Comparison of ENCODE assay signal across 36 cellular contexts in the genomic region with DNA sequence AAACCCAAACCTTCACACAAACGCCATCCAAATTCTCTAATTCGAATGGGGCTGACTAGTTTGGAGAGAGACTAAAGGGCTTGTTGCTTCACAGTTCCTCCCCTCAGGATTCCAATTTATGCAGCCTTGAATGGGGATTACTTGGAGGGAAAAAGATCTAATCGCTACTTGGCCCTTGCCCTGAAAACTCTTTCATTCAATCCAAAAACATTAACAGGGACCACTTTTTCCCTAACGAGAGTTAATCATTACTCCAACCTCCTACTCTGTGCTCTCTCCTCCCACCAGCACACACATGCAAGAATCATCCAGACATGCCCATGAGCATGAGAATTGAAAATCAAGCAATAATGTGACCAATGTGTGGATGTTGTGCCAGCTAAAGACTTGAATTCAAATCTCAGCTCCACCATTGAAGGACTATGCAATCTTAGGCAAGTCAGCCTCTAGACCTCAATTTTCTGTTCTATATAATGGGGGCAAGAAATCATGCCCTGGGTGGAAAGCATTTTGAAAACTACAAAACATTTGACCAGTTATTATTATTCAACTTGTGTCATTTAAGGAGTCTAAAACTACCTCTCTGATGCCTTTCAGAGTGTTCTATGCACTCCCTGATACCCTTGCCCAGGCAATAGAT. TPM values are rescaled to one million over a fixed set of nuclear protein-coding genes. Genes with fewer than 3 reads are reported as not detected.
"Had no signal": no experiment of that assay in that cellular context is flagged by ENCODE, and none has a peak within 500 bp of the region (broad histone marks: within the 10 kb centered on the region; RNA-seq: fewer than 3 reads in every experiment).

No MANE protein-coding gene starts in this region.

- H3K27ac ChIP-seq: ascending aorta, cardiac muscle cell, VCaP had no signal

- FAIRE-seq: bronchial epithelial cell, TTC549 had no signal

- H3K27ac Mint-ChIP-seq: activated B cell treated with CpG ODN at 0.5 μM for 24 hours; activated CD4-positive, alpha-beta memory T cell treated with anti-CD3 and anti-CD28 coated beads for 36 hours; activated CD4-positive, alpha-beta T cell treated with anti-CD3 and anti-CD28 coated beads, Interleukin-2, amount 10 ng/mL, durations not matched to agents 24 days and 14 days; activated CD8-positive, alpha-beta memory T cell treated with anti-CD3 and anti-CD28 coated beads, Interleukin-2, amount 10 ng/mL, durations not matched to agents 7 days and 5 days; activated CD8-positive, alpha-beta T cell treated with anti-CD3 and anti-CD28 coated beads, Interleukin-2, amount 10 ng/mL, durations not matched to agents 7 days and 5 days; activated naive CD4-positive, alpha-beta T cell treated with anti-CD3 and anti-CD28 coated beads, Interleukin-2, amount 10 ng/mL, durations not matched to agents 7 days and 5 days; activated naive CD4-positive, alpha-beta T cell treated with anti-CD3 and anti-CD28 coated beads, Interleukin-2, amount 50 U/mL, for 24 hours; activated naive CD8-positive, alpha-beta T cell; activated naive CD8-positive, alpha-beta T cell treated with anti-CD3 and anti-CD28 coated beads, Interleukin-2, amount 10 ng/mL, durations not matched to agents 7 days and 5 days; activated naive CD8-positive, alpha-beta T cell treated with anti-CD3 and anti-CD28 coated beads, Interleukin-2, amount 50 U/mL, for 24 hours; activated T-cell treated with anti-CD3 and anti-CD28 coated beads, Interleukin-2, amount 50 U/mL, for 24 hours; activated T-helper 2 cell treated with anti-CD3 and anti-CD28 coated beads, Interferon-gamma antibody, Interleukin-2, Interleukin-4, amounts not matched to agents 10 μg/mL and 5 μg/mL and 100 μg/mL, durations not matched to agents 14 hours and 24 hours and 36 hours; brain; T-cell; T-helper 17 cell had no signal

- DNase-seq: activated B cell treated with CpG ODN at 0.5 μM for 24 hours; activated CD4-positive, alpha-beta memory T cell treated with anti-CD3 and anti-CD28 coated beads for 36 hours; activated CD4-positive, alpha-beta T cell treated with anti-CD3 and anti-CD28 coated beads for 4 hours; activated CD4-positive, alpha-beta T cell treated with anti-CD3 and anti-CD28 coated beads, Interleukin-2, amount 10 ng/mL, durations not matched to agents 24 days and 14 days; activated CD4-positive, alpha-beta T cell treated with anti-CD3 and anti-CD28 coated beads, Interleukin-2, amount 50 U/mL, for 1 hour; activated CD4-positive, alpha-beta T cell treated with anti-CD3 and anti-CD28 coated beads, Interleukin-2, amount 50 U/mL, for 4 hours; activated CD4-positive, CD25-positive, alpha-beta regulatory T cell treated with anti-CD3 and anti-CD28 coated beads, Interleukin-2, amount 50 U/mL, for 72 hours; activated CD8-positive, alpha-beta memory T cell treated with anti-CD3 and anti-CD28 coated beads for 24 hours; activated CD8-positive, alpha-beta memory T cell treated with anti-CD3 and anti-CD28 coated beads, Interleukin-2, amount 10 ng/mL, durations not matched to agents 7 days and 5 days; activated CD8-positive, alpha-beta memory T cell treated with anti-CD3 and anti-CD28 coated beads, Interleukin-2, amount 50 U/mL, for 48 hours; activated CD8-positive, alpha-beta T cell treated with anti-CD3 and anti-CD28 coated beads, Interleukin-2, amount 10 ng/mL, durations not matched to agents 7 days and 5 days; activated effector memory CD4-positive, alpha-beta T cell treated with Interleukin-2 at 50 U/mL for 16 hours; activated gamma-delta T cell; activated naive CD4-positive, alpha-beta T cell treated with anti-CD3 and anti-CD28 coated beads, Interleukin-2, amount 10 ng/mL, durations not matched to agents 7 days and 5 days; activated naive CD4-positive, alpha-beta T cell treated with Interleukin-2 at 50 U/mL for 16 hours; activated naive CD8-positive, alpha-beta T cell treated with anti-CD3 and anti-CD28 coated beads, Interleukin-2, amount 10 ng/mL, durations not matched to agents 7 days and 5 days; activated naive CD8-positive, alpha-beta T cell treated with anti-CD3 and anti-CD28 coated beads, Interleukin-2, amount 50 U/mL, for 24 hours; activated T-cell treated with anti-CD3 and anti-CD28 coated beads, Interleukin-2, amount 50 U/mL, for 24 hours; activated T-cell treated with anti-CD3 and anti-CD28 coated beads, Interleukin-2, amount 50 U/mL, for 48 hours; amygdala; anterior cingulate cortex; caudate nucleus; cerebellar nuclear complex; T-cell; T-helper 17 cell; T-helper 9 cell had no signal

- H3K27me3 ChIP-seq: ascending aorta, cardiac muscle cell had no signal

- H3K9me3 Mint-ChIP-seq: activated B cell treated with CpG ODN at 0.5 μM for 24 hours; activated CD4-positive, alpha-beta memory T cell treated with anti-CD3 and anti-CD28 coated beads for 36 hours; activated CD4-positive, alpha-beta T cell treated with anti-CD3 and anti-CD28 coated beads, Interleukin-2, amount 10 ng/mL, durations not matched to agents 24 days and 14 days; activated naive CD4-positive, alpha-beta T cell treated with anti-CD3 and anti-CD28 coated beads, Interleukin-2, amount 10 ng/mL, durations not matched to agents 7 days and 5 days; activated naive CD4-positive, alpha-beta T cell treated with anti-CD3 and anti-CD28 coated beads, Interleukin-2, amount 50 U/mL, for 24 hours; activated naive CD8-positive, alpha-beta T cell treated with anti-CD3 and anti-CD28 coated beads, Interleukin-2, amount 10 ng/mL, durations not matched to agents 7 days and 5 days; activated naive CD8-positive, alpha-beta T cell treated with anti-CD3 and anti-CD28 coated beads, Interleukin-2, amount 50 U/mL, for 24 hours; activated T-cell treated with anti-CD3 and anti-CD28 coated beads, Interleukin-2, amount 50 U/mL, for 24 hours; activated T-helper 2 cell treated with anti-CD3 and anti-CD28 coated beads, Interferon-gamma antibody, Interleukin-2, Interleukin-4, amounts not matched to agents 10 μg/mL and 5 μg/mL and 100 μg/mL, durations not matched to agents 14 hours and 24 hours and 36 hours; central memory CD8-positive, alpha-beta T cell; T-cell had no signal

- H3K36me3 ChIP-seq: ascending aorta, cardiac muscle cell had no signal

- H3K9me3 ChIP-seq: ascending aorta had no signal

- H3K4me1 ChIP-seq: ascending aorta had no signal

- H3K36me3 Mint-ChIP-seq: activated CD4-positive, alpha-beta memory T cell treated with anti-CD3 and anti-CD28 coated beads for 36 hours; activated CD8-positive, alpha-beta memory T cell treated with anti-CD3 and anti-CD28 coated beads, Interleukin-2, amount 10 ng/mL, durations not matched to agents 7 days and 5 days; activated naive CD4-positive, alpha-beta T cell treated with anti-CD3 and anti-CD28 coated beads, Interleukin-2, amount 10 ng/mL, durations not matched to agents 7 days and 5 days; activated naive CD8-positive, alpha-beta T cell; activated naive CD8-positive, alpha-beta T cell treated with anti-CD3 and anti-CD28 coated beads, Interleukin-2, amount 10 ng/mL, durations not matched to agents 7 days and 5 days; brain; T-cell had no signal

- H3K4me3 ChIP-seq: ascending aorta, cardiac muscle cell had no signal

- H3K27me3 Mint-ChIP-seq: activated B cell treated with CpG ODN at 0.5 μM for 24 hours; activated naive CD4-positive, alpha-beta T cell treated with anti-CD3 and anti-CD28 coated beads, Interleukin-2, amount 10 ng/mL, durations not matched to agents 7 days and 5 days; activated naive CD8-positive, alpha-beta T cell; activated naive CD8-positive, alpha-beta T cell treated with anti-CD3 and anti-CD28 coated beads, Interleukin-2, amount 10 ng/mL, durations not matched to agents 7 days and 5 days; activated naive CD8-positive, alpha-beta T cell treated with anti-CD3 and anti-CD28 coated beads, Interleukin-2, amount 50 U/mL, for 24 hours had no signal

- H3K4me1 Mint-ChIP-seq: activated B cell treated with CpG ODN at 0.5 μM for 24 hours; activated CD4-positive, alpha-beta T cell treated with anti-CD3 and anti-CD28 coated beads, Interleukin-2, amount 10 ng/mL, durations not matched to agents 24 days and 14 days; activated CD8-positive, alpha-beta memory T cell treated with anti-CD3 and anti-CD28 coated beads, Interleukin-2, amount 10 ng/mL, durations not matched to agents 7 days and 5 days; activated naive CD4-positive, alpha-beta T cell treated with anti-CD3 and anti-CD28 coated beads, Interleukin-2, amount 10 ng/mL, durations not matched to agents 7 days and 5 days; activated naive CD4-positive, alpha-beta T cell treated with anti-CD3 and anti-CD28 coated beads, Interleukin-2, amount 50 U/mL, for 24 hours; activated naive CD8-positive, alpha-beta T cell treated with anti-CD3 and anti-CD28 coated beads, Interleukin-2, amount 10 ng/mL, durations not matched to agents 7 days and 5 days; activated naive CD8-positive, alpha-beta T cell treated with anti-CD3 and anti-CD28 coated beads, Interleukin-2, amount 50 U/mL, for 24 hours; brain; central memory CD8-positive, alpha-beta T cell; T-cell; T-helper 17 cell had no signal

- ATAC-seq: activated CD8-positive, alpha-beta memory T cell treated with anti-CD3 and anti-CD28 coated beads, Interleukin-2, amount 10 ng/mL, durations not matched to agents 7 days and 5 days; activated CD8-positive, alpha-beta T cell treated with anti-CD3 and anti-CD28 coated beads, Interleukin-2, amount 10 ng/mL, durations not matched to agents 7 days and 5 days; activated naive CD8-positive, alpha-beta T cell treated with anti-CD3 and anti-CD28 coated beads, Interleukin-2, amount 50 U/mL, for 24 hours; T-cell; T-helper 17 cell had no signal

- H3K4me3 Mint-ChIP-seq: activated B cell treated with CpG ODN at 0.5 μM for 24 hours; activated CD4-positive, alpha-beta memory T cell treated with anti-CD3 and anti-CD28 coated beads for 36 hours; activated CD4-positive, alpha-beta T cell treated with anti-CD3 and anti-CD28 coated beads, Interleukin-2, amount 10 ng/mL, durations not matched to agents 24 days and 14 days; activated CD8-positive, alpha-beta memory T cell treated with anti-CD3 and anti-CD28 coated beads, Interleukin-2, amount 10 ng/mL, durations not matched to agents 7 days and 5 days; activated CD8-positive, alpha-beta T cell treated with anti-CD3 and anti-CD28 coated beads, Interleukin-2, amount 10 ng/mL, durations not matched to agents 7 days and 5 days; activated naive CD4-positive, alpha-beta T cell treated with anti-CD3 and anti-CD28 coated beads, Interleukin-2, amount 10 ng/mL, durations not matched to agents 7 days and 5 days; activated naive CD4-positive, alpha-beta T cell treated with anti-CD3 and anti-CD28 coated beads, Interleukin-2, amount 50 U/mL, for 24 hours; activated naive CD8-positive, alpha-beta T cell; activated naive CD8-positive, alpha-beta T cell treated with anti-CD3 and anti-CD28 coated beads, Interleukin-2, amount 10 ng/mL, durations not matched to agents 7 days and 5 days; activated naive CD8-positive, alpha-beta T cell treated with anti-CD3 and anti-CD28 coated beads, Interleukin-2, amount 50 U/mL, for 24 hours; activated T-cell treated with anti-CD3 and anti-CD28 coated beads, Interleukin-2, amount 50 U/mL, for 24 hours; central memory CD8-positive, alpha-beta T cell; T-cell; T-helper 17 cell had no signal

RNA-seq across cellular contexts. Expression of a gene that starts 34.3 kb away (rescaled TPM):
- total RNA-seq: activated B cell treated with CpG ODN at 0.5 μM for 24 hours; activated CD8-positive, alpha-beta memory T cell treated with anti-CD3 and anti-CD28 coated beads, Interleukin-2, amount 10 ng/mL, durations not matched to agents 7 days and 5 days had no signal
